Comparison of ENCODE assay signal across 17 cellular contexts in genomic region chr1:48803474-48803873, GRCh38.
"Had no signal": no experiment of that assay in that cellular context is flagged by ENCODE, and none has a peak within 500 bp of the region (broad histone marks: within the 10 kb centered on the region; RNA-seq: fewer than 3 reads in every experiment).

No MANE protein-coding gene starts in this region.

- H3K27ac Mint-ChIP-seq: activated CD4-positive, alpha-beta memory T cell treated with anti-CD3 and anti-CD28 coated beads for 36 hours; activated CD8-positive, alpha-beta memory T cell treated with anti-CD3 and anti-CD28 coated beads, Interleukin-2, amount 10 ng/mL, durations not matched to agents 7 days and 5 days; activated T-cell treated with anti-CD3 and anti-CD28 coated beads, Interleukin-2, amount 50 U/mL, for 24 hours; effector memory CD8-positive, alpha-beta T cell; natural killer cell had no signal

- DNase-seq: activated CD4-positive, alpha-beta memory T cell treated with anti-CD3 and anti-CD28 coated beads for 36 hours; activated CD4-positive, alpha-beta T cell treated with anti-CD3 and anti-CD28 coated beads for 1 hour; activated CD8-positive, alpha-beta memory T cell treated with anti-CD3 and anti-CD28 coated beads, Interleukin-2, amount 10 ng/mL, durations not matched to agents 7 days and 5 days; activated naive CD4-positive, alpha-beta T cell treated with anti-CD3 and anti-CD28 coated beads, Interleukin-2, amount 50 U/mL, for 16 hours; activated T-cell treated with anti-CD3 and anti-CD28 coated beads, Interleukin-2, amount 50 U/mL, for 24 hours; dermis blood vessel endothelial cell; effector memory CD8-positive, alpha-beta T cell; foreskin keratinocyte; left ventricle myocardium superior; mesenchymal stem cell; natural killer cell; sigmoid colon; spleen; stimulated activated CD4-positive, alpha-beta T cell treated with anti-CD3 and anti-CD28 coated beads, Interleukin-1b, Interleukin-23, amount 100 ng/mL, for 48 hours; stomach; testis; upper lobe of left lung had no signal

- H3K27me3 Mint-ChIP-seq: activated CD8-positive, alpha-beta memory T cell treated with anti-CD3 and anti-CD28 coated beads, Interleukin-2, amount 10 ng/mL, durations not matched to agents 7 days and 5 days had no signal

- H3K36me3 Mint-ChIP-seq: activated CD4-positive, alpha-beta memory T cell treated with anti-CD3 and anti-CD28 coated beads for 36 hours; activated CD8-positive, alpha-beta memory T cell treated with anti-CD3 and anti-CD28 coated beads, Interleukin-2, amount 10 ng/mL, durations not matched to agents 7 days and 5 days; natural killer cell had no signal

- H3K4me3 Mint-ChIP-seq: activated CD4-positive, alpha-beta memory T cell treated with anti-CD3 and anti-CD28 coated beads for 36 hours; activated CD8-positive, alpha-beta memory T cell treated with anti-CD3 and anti-CD28 coated beads, Interleukin-2, amount 10 ng/mL, durations not matched to agents 7 days and 5 days; activated T-cell treated with anti-CD3 and anti-CD28 coated beads, Interleukin-2, amount 50 U/mL, for 24 hours; effector memory CD8-positive, alpha-beta T cell; natural killer cell had no signal

- H3K9me3 Mint-ChIP-seq: activated CD4-positive, alpha-beta memory T cell treated with anti-CD3 and anti-CD28 coated beads for 36 hours; activated T-cell treated with anti-CD3 and anti-CD28 coated beads, Interleukin-2, amount 50 U/mL, for 24 hours; effector memory CD8-positive, alpha-beta T cell had no signal

- H3K4me1 Mint-ChIP-seq: activated CD8-positive, alpha-beta memory T cell treated with anti-CD3 and anti-CD28 coated beads, Interleukin-2, amount 10 ng/mL, durations not matched to agents 7 days and 5 days; natural killer cell had no signal

- ATAC-seq: activated CD8-positive, alpha-beta memory T cell treated with anti-CD3 and anti-CD28 coated beads, Interleukin-2, amount 10 ng/mL, durations not matched to agents 7 days and 5 days; effector memory CD8-positive, alpha-beta T cell; foreskin keratinocyte; left ventricle myocardium superior; natural killer cell had no signal
